ENCODE assay signal across 8 cellular contexts in the genomic region with DNA sequence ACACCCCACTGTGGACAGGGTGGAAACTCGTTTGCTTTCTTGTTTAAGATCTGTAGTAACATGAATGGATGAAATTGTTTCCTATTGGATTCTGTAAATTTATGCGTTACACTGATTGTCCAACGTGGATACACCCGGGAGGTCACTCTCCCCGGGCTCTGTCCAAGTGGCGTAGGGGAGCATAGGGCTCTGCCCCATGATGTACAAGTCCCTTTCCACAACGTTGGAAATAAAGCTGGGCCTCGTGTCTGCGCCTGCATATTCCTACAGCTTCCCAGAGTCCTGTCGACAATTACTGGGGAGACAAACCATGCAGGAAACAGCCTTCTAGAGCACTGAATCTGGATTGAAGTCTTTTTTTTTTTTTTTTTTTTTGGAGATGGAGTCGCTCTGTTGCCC. TPM values are rescaled to one million over a fixed set of nuclear protein-coding genes. Genes with fewer than 3 reads are reported as not detected.
DNase-seq lines count a peak whose midpoint lies in the region; ATAC-seq, FAIRE-seq and TF ChIP-seq lines count a peak whose summit lies in the region.

No MANE protein-coding gene starts in this region.

- H2BK5ac ChIP-seq in mesenchymal stem cell (ENCODE audit: low read depth, low read length, poor library complexity, severe bottlenecking): peak overlapping the region; percentile 87

- H4K91ac ChIP-seq in mesenchymal stem cell (ENCODE audit: low read length): no peak overlapping the region

- no peak for FAIRE-seq in astrocyte (lab: Jason Lieb, UNC)

- no peak overlapping the region for H2BK15ac ChIP-seq in mesenchymal stem cell (ENCODE audit: low read depth, poor library complexity, severe bottlenecking)

- no peak for TF ChIP-seq CTCF in astrocyte (IDR thresholded peaks at IDR 0.05; ENCODE audit: insufficient read depth, low read depth, low read length)
- no peak for TF ChIP-seq CTCF in thyroid gland (IDR thresholded peaks at IDR 0.05)

- peak overlapping the region in 1 of 2 experiments; percentile 59 for H3K18ac ChIP-seq in mesenchymal stem cell (ENCODE audit: low read depth in 1 of 2, low read length in 2 of 2)

- H3K27me3 ChIP-seq in BLaER1: no peaks in the 10 kb centered on the region
- no peaks in the 10 kb centered on the region for H3K27me3 ChIP-seq in astrocyte (ENCODE audit: insufficient read depth, low read length)
- no peaks in the 10 kb centered on the region for H3K27me3 ChIP-seq in mesenchymal stem cell (ENCODE audit: control insufficient read depth in 1 of 2, insufficient read depth in 1 of 2, low read length in 2 of 2)
- no peaks in the 10 kb centered on the region for H3K27me3 ChIP-seq in thyroid gland

- no peaks in the 10 kb centered on the region for H3K27me3 Mint-ChIP-seq in astrocyte (ENCODE audit: low read depth, unreplicated experiment)

- no peak for TF ChIP-seq POLR2A in thyroid gland (IDR thresholded peaks at IDR 0.05)

- peaks cover 37% of the 10 kb centered on the region for H3K36me3 Mint-ChIP-seq in astrocyte (ENCODE audit: low read depth, unreplicated experiment)

- no peak overlapping the region for H3K23ac ChIP-seq in mesenchymal stem cell (ENCODE audit: low read length in 2 of 2)

- H3K79me1 ChIP-seq in mesenchymal stem cell (replicated peaks; ENCODE audit: low read length, poor library complexity, severe bottlenecking): peaks cover 3% of the 10 kb centered on the region

- intact Hi-C loops in thyroid gland (cut with DNase I): no loop called here

- peak overlapping the region; percentile 99 for H3K4me3 Mint-ChIP-seq in astrocyte (ENCODE audit: unreplicated experiment)

- H3K4me2 ChIP-seq in BLaER1: peak overlapping the region; percentile 95
- peak overlapping the region; percentile 88 for H3K4me2 ChIP-seq in astrocyte (ENCODE audit: low read length)
- H3K4me2 ChIP-seq in mesenchymal stem cell (ENCODE audit: low read length, poor library complexity, severe bottlenecking): peak overlapping the region; percentile 66

- H4K8ac ChIP-seq in mesenchymal stem cell (ENCODE audit: low read length): peak overlapping the region; percentile 36

- peak overlapping the region in 1 of 2 experiments; percentile 90 for H3K4ac ChIP-seq in mesenchymal stem cell (ENCODE audit: low read depth in 1 of 2, low read length in 2 of 2)

- peak overlapping the region; percentile 100 for H3K27ac Mint-ChIP-seq in astrocyte (ENCODE audit: unreplicated experiment)

- H3K14ac ChIP-seq in mesenchymal stem cell (ENCODE audit: low read length in 2 of 2): peak overlapping the region; percentile 38 to 72

- peaks cover 49% of the 10 kb centered on the region for H3K79me2 ChIP-seq in astrocyte (ENCODE audit: insufficient read depth, low read length)

- H3K27ac ChIP-seq in BLaER1: peak overlapping the region; percentile 99
- peak overlapping the region; percentile 83 for H3K27ac ChIP-seq in KOPT-K1 (ENCODE audit: low read depth, low read length, poor library complexity, severe bottlenecking)
- peak overlapping the region; percentile 73 for H3K27ac ChIP-seq in astrocyte (ENCODE audit: low read depth, low read length)
- peak overlapping the region; percentile 87 for H3K27ac ChIP-seq in mesenchymal stem cell (ENCODE audit: low read length, poor library complexity, severe bottlenecking)
- H3K27ac ChIP-seq in thyroid gland: peak overlapping the region; percentile 83 to 88 (median 84)

- H3K9me3 ChIP-seq in BLaER1 (no peaks in the 10 kb centered on the region), KOPT-K1 (ENCODE audit: insufficient read depth, low read length, poor library complexity, severe bottlenecking) (no peaks in the 10 kb centered on the region), astrocyte (ENCODE audit: insufficient read depth, low read depth, low read length) (no peaks in the 10 kb centered on the region), mesenchymal stem cell (ENCODE audit: control insufficient read depth, low read length) (no peaks in the 10 kb centered on the region), thyroid gland (no peaks in the 10 kb centered on the region)

- H2AK5ac ChIP-seq in mesenchymal stem cell (ENCODE audit: low read length, severe bottlenecking): peak overlapping the region; percentile 27

- 0% methylated on average over 11 of the region's 11 CpGs for WGBS in mesenchymal stem cell
- WGBS in thyroid gland, 2 donors: 17 to 21% methylated on average over 10 to 11 of the region's 11 CpGs

- no peak overlapping the region for H2BK120ac ChIP-seq in mesenchymal stem cell (ENCODE audit: low read depth, low read length)

- H2AFZ ChIP-seq in astrocyte (ENCODE audit: low read depth, low read length) (no peak overlapping the region), mesenchymal stem cell (ENCODE audit: low read depth, low read length) (no peak overlapping the region)

- no peak for DNase-seq in astrocyte (ENCODE audit: low read depth)
- DNase-seq in mesenchymal stem cell: peak; percentile 37
- DNase-seq in thyroid gland: no peak
- DNase-seq in NOMO-1 treated with dmso at 0.1 percent for 144 hours (lab: John Stamatoyannopoulos, UW; ENCODE audit: unreplicated experiment): no peak

- H3K4me1 ChIP-seq in BLaER1 (peaks cover 50% of the 10 kb centered on the region), astrocyte (ENCODE audit: insufficient read depth, low read length) (peaks cover 25% of the 10 kb centered on the region), mesenchymal stem cell (ENCODE audit: control insufficient read depth, insufficient read depth, low read depth, low read length) (peaks cover 12% of the 10 kb centered on the region), thyroid gland (peaks cover 46 to 48% of the 10 kb centered on the region in 2 donors)

- H3K36me3 ChIP-seq in BLaER1: peaks cover 59% of the 10 kb centered on the region
- H3K36me3 ChIP-seq in KOPT-K1 (ENCODE audit: insufficient read depth, low read length): peaks cover 62% of the 10 kb centered on the region
- peaks cover 42% of the 10 kb centered on the region for H3K36me3 ChIP-seq in astrocyte (ENCODE audit: insufficient read depth, low read length)
- peaks cover 27 to 48% of the 10 kb centered on the region in 2 experiments for H3K36me3 ChIP-seq in mesenchymal stem cell (ENCODE audit: control insufficient read depth in 1 of 2, insufficient read depth in 2 of 2, low read depth in 1 of 2, low read length in 2 of 2)
- peaks cover 19 to 31% of the 10 kb centered on the region in 2 donors for H3K36me3 ChIP-seq in thyroid gland

- H3K9ac ChIP-seq in BLaER1: peak overlapping the region; percentile 100
- H3K9ac ChIP-seq in astrocyte (ENCODE audit: low read length): peak overlapping the region; percentile 94
- peak overlapping the region; percentile 94 for H3K9ac ChIP-seq in mesenchymal stem cell (ENCODE audit: low read length)

- H3K9me3 Mint-ChIP-seq in astrocyte (ENCODE audit: unreplicated experiment): no peaks in the 10 kb centered on the region

- H4K20me1 ChIP-seq in BLaER1: peaks cover 57% of the 10 kb centered on the region
- peaks cover 55% of the 10 kb centered on the region for H4K20me1 ChIP-seq in astrocyte (ENCODE audit: insufficient read depth, low read length)

- H2BK12ac ChIP-seq in mesenchymal stem cell (ENCODE audit: low read length in 2 of 2): no peak overlapping the region

- H3K4me3 ChIP-seq in BLaER1 (peak overlapping the region; percentile 83), astrocyte (ENCODE audit: insufficient read depth, low read depth, low read length) (peak overlapping the region; percentile 92), mesenchymal stem cell (ENCODE audit: insufficient read depth in 1 of 2, low read depth in 1 of 2, low read length in 2 of 2) (peak overlapping the region; percentile 64 to 95), thyroid gland (replicated peaks in 1 of 3) (peak overlapping the region; percentile 44 to 89 (median 59))

- H3K4me1 Mint-ChIP-seq in astrocyte (ENCODE audit: low read depth, unreplicated experiment): peaks cover 19% of the 10 kb centered on the region

- no peak for ATAC-seq in HG02759 (IDR thresholded peaks at IDR 0.05; ENCODE audit: unreplicated experiment)
- ATAC-seq in HG03457 (IDR thresholded peaks at IDR 0.05; ENCODE audit: unreplicated experiment): no peak

RNA-seq across cellular contexts. Expression of gene RCC1, which starts 1.4 kb away (rescaled TPM):
- 21.8 and 23.7 TPM in 2 replicates for total RNA-seq in astrocyte
- 13.0 TPM for polyA plus RNA-seq in mesenchymal stem cell (2013, experiment 1 of 2)
- polyA plus RNA-seq in mesenchymal stem cell (2013, experiment 2 of 2): 13.9 TPM
- 10 to 100 TPM in 3 of 4 donors, 1 to 10 TPM in 1; 9.4 to 22.8 (median 14.0) TPM for total RNA-seq in thyroid gland

RNA-seq across cellular contexts. Expression of gene TRNAU1AP, which starts 45.6 kb away (rescaled TPM):
- 20.5 and 21.7 TPM in 2 replicates for total RNA-seq in astrocyte
- 18.3 TPM for polyA plus RNA-seq in mesenchymal stem cell (2013, experiment 1 of 2)
- polyA plus RNA-seq in mesenchymal stem cell (2013, experiment 2 of 2): 16.2 TPM
- total RNA-seq in thyroid gland: 10 to 100 TPM; 14.8 to 26.6 (median 20.6) TPM
